Comparison of ENCODE assay signal across 1 cellular context in genomic region chr3:14837864-14838263, GRCh38.
TF ChIP-seq lines count a peak whose summit lies in the region.

No MANE protein-coding gene starts in this region.

TF ChIP-seq in HepG2, 621 proteins besides CTCF, POLR2A, EP300 and RAD21 (continued from another document):
- TF ChIP-seq ZNF276 (CRISPR knock-in tag; IDR thresholded peaks at IDR 0.05; ENCODE audit: low read depth) = no peak
- 0 out of 2 replicates have a peak, but pooled peaks have one; percentile 32 for TF ChIP-seq TFE3 (CRISPR knock-in tag; IDR thresholded peaks at IDR 0.05)
- no peak for TF ChIP-seq KLF9 (CRISPR knock-in tag; IDR thresholded peaks at IDR 0.05; ENCODE audit: low read depth)
- no peak for TF ChIP-seq ISL2 (CRISPR knock-in tag; IDR thresholded peaks at IDR 0.05)
- TF ChIP-seq ARID4A (CRISPR knock-in tag; IDR thresholded peaks at IDR 0.05; ENCODE audit: borderline replicate concordance) = no peak
- no peak for TF ChIP-seq NFYB (CRISPR knock-in tag; IDR thresholded peaks at IDR 0.05)
- no peak for TF ChIP-seq RBAK (CRISPR knock-in tag; IDR thresholded peaks at IDR 0.05)
- TF ChIP-seq YY1 (IDR thresholded peaks at IDR 0.05; ENCODE audit: insufficient read depth, insufficient replicate concordance, low read depth, low read length) = peak; percentile 55
- no peak for TF ChIP-seq MYC (CRISPR knock-in tag; IDR thresholded peaks at IDR 0.05; ENCODE audit: borderline replicate concordance)
- no peak for TF ChIP-seq LBX2 (CRISPR knock-in tag; IDR thresholded peaks at IDR 0.05; ENCODE audit: borderline replicate concordance)
- TF ChIP-seq NRL (CRISPR knock-in tag; IDR thresholded peaks at IDR 0.05; ENCODE audit: borderline replicate concordance) = no peak
- TF ChIP-seq RFX3 (CRISPR knock-in tag; IDR thresholded peaks at IDR 0.05) = no peak
- TF ChIP-seq ZNF451 (CRISPR knock-in tag; IDR thresholded peaks at IDR 0.05) = no peak
- TF ChIP-seq ZBTB44 (CRISPR knock-in tag; IDR thresholded peaks at IDR 0.05) = no peak
- TF ChIP-seq HOXA9 (CRISPR knock-in tag; IDR thresholded peaks at IDR 0.05; ENCODE audit: borderline replicate concordance) = no peak
